1 cellular context compared by ENCODE assay signal in genomic region chr1:153616144-153616884, GRCh38.
TF ChIP-seq lines count a peak whose summit lies in the region.

Gene S100A14, minus strand, starts transcription at chr1:153616325. Its CDS starts 467 bp downstream, at chr1:153615858.

TF ChIP-seq in HepG2, 621 proteins besides CTCF, POLR2A, EP300 and RAD21 (continued from another document and continues in another):
- no peak for TF ChIP-seq KIAA2018 (CRISPR knock-in tag; IDR thresholded peaks at IDR 0.05; ENCODE audit: borderline replicate concordance)
- TF ChIP-seq ZNF598 (CRISPR knock-in tag; IDR thresholded peaks at IDR 0.05; ENCODE audit: borderline replicate concordance), result no peak
- no peak for TF ChIP-seq U2AF1 (optimal IDR thresholded peaks at IDR 0.05; ENCODE audit: low read depth, low read length)
- TF ChIP-seq ZNF484 (CRISPR knock-in tag; IDR thresholded peaks at IDR 0.05; ENCODE audit: borderline replicate concordance, low read depth), result no peak
- no peak for TF ChIP-seq MLXIP (CRISPR knock-in tag; IDR thresholded peaks at IDR 0.05; ENCODE audit: borderline replicate concordance)
- no peak for TF ChIP-seq CHD4 (IDR thresholded peaks at IDR 0.05; ENCODE audit: borderline replicate concordance, low read length)
- peak; percentile 56; the same call in 1 of the 2 replicates for TF ChIP-seq ZNF280B (CRISPR knock-in tag; IDR thresholded peaks at IDR 0.05; ENCODE audit: borderline replicate concordance)
- TF ChIP-seq MAFF (IDR thresholded peaks at IDR 0.05; ENCODE audit: low read depth, low read length), result no peak
- TF ChIP-seq NFE2 (CRISPR knock-in tag; IDR thresholded peaks at IDR 0.05), result no peak
- no peak for TF ChIP-seq IRX3 (CRISPR knock-in tag; IDR thresholded peaks at IDR 0.05; ENCODE audit: borderline replicate concordance, low read depth)
- no peak for TF ChIP-seq HMGXB4 (CRISPR knock-in tag; IDR thresholded peaks at IDR 0.05; ENCODE audit: borderline replicate concordance in 1 of 2, low read depth in 1 of 2)
- TF ChIP-seq GLI4 (CRISPR knock-in tag; IDR thresholded peaks at IDR 0.05; ENCODE audit: borderline replicate concordance), result no peak
- TF ChIP-seq ZFX (CRISPR knock-in tag; IDR thresholded peaks at IDR 0.05; ENCODE audit: low read depth), result peak; percentile 51; the same call in 1 of the 2 replicates
- TF ChIP-seq ZHX2 (IDR thresholded peaks at IDR 0.05; ENCODE audit: low read depth), result no peak
- no peak for TF ChIP-seq ZHX2 (CRISPR knock-in tag; IDR thresholded peaks at IDR 0.05; ENCODE audit: borderline replicate concordance)
- no peak for TF ChIP-seq ZNF777 (CRISPR knock-in tag; IDR thresholded peaks at IDR 0.05)
- no peak for TF ChIP-seq TFE3 (CRISPR knock-in tag; IDR thresholded peaks at IDR 0.05)
- TF ChIP-seq MTA3 (CRISPR knock-in tag; IDR thresholded peaks at IDR 0.05), result no peak
- TF ChIP-seq TBP (CRISPR knock-in tag; IDR thresholded peaks at IDR 0.05), result no peak
- TF ChIP-seq ZNF577 (CRISPR knock-in tag; IDR thresholded peaks at IDR 0.05; ENCODE audit: borderline replicate concordance, low read depth), result no peak
- TF ChIP-seq CSRNP1 (CRISPR knock-in tag; IDR thresholded peaks at IDR 0.05), result no peak
- no peak for TF ChIP-seq ZNF33A (CRISPR knock-in tag; IDR thresholded peaks at IDR 0.05; ENCODE audit: borderline replicate concordance)
- no peak for TF ChIP-seq SMYD3 (CRISPR knock-in tag; IDR thresholded peaks at IDR 0.05)
- TF ChIP-seq ZNF44 (CRISPR knock-in tag; IDR thresholded peaks at IDR 0.05), result no peak
- TF ChIP-seq ETV5 (CRISPR knock-in tag; IDR thresholded peaks at IDR 0.05; ENCODE audit: borderline replicate concordance), result no peak
- TF ChIP-seq ZNF740 (CRISPR knock-in tag; IDR thresholded peaks at IDR 0.05), result no peak
- no peak for TF ChIP-seq MZF1 (CRISPR knock-in tag; IDR thresholded peaks at IDR 0.05; ENCODE audit: borderline replicate concordance)
- no peak for TF ChIP-seq ZFP41 (CRISPR knock-in tag; IDR thresholded peaks at IDR 0.05; ENCODE audit: borderline replicate concordance)
- TF ChIP-seq POLR2AphosphoS2 (IDR thresholded peaks at IDR 0.05; ENCODE audit: low read depth, low read length), result no peak
- no peak for TF ChIP-seq AHR (CRISPR knock-in tag; IDR thresholded peaks at IDR 0.05)
